Comparison of ENCODE assay signal across 1 cellular context in the genomic region with DNA sequence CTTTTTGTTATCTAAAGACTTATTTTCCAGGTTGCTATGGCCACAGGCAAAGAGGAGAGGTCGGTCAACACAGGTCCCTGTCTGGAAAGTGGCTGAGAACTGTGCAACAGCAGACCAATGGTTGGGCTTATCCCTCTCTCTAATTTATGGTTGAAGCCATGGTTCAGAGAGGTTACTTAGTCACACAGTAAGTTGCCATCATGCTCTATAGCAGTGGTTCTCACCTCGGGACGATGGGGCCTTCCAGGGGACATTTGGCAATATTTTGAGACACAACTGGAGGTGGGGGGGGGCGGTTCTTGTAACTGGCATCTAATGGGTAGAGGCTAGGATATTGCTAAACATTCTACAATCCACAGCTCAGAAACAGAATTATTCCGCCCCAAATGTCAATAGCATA.
TF ChIP-seq lines count a peak whose summit lies in the region.

No MANE protein-coding gene starts in this region.

TF ChIP-seq in IMR-90, 13 proteins besides CTCF, POLR2A, EP300 and RAD21 (continued from another document):
- TF ChIP-seq, protein P1, sequence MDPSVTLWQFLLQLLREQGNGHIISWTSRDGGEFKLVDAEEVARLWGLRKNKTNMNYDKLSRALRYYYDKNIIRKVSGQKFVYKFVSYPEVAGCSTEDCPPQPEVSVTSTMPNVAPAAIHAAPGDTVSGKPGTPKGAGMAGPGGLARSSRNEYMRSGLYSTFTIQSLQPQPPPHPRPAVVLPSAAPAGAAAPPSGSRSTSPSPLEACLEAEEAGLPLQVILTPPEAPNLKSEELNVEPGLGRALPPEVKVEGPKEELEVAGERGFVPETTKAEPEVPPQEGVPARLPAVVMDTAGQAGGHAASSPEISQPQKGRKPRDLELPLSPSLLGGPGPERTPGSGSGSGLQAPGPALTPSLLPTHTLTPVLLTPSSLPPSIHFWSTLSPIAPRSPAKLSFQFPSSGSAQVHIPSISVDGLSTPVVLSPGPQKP (IDR thresholded peaks at IDR 0.05; ENCODE audit: borderline replicate concordance, low read depth, low read length): no peak
- TF ChIP-seq, protein P2, sequence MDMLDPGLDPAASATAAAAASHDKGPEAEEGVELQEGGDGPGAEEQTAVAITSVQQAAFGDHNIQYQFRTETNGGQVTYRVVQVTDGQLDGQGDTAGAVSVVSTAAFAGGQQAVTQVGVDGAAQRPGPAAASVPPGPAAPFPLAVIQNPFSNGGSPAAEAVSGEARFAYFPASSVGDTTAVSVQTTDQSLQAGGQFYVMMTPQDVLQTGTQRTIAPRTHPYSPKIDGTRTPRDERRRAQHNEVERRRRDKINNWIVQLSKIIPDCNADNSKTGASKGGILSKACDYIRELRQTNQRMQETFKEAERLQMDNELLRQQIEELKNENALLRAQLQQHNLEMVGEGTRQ (IDR thresholded peaks at IDR 0.05; ENCODE audit: low read depth, low read length): no peak
- TF ChIP-seq NFE2L2 (IDR thresholded peaks at IDR 0.05; ENCODE audit: low read depth, low read length): no peak
- TF ChIP-seq MXI1 (IDR thresholded peaks at IDR 0.05; ENCODE audit: borderline replicate concordance, low read depth, low read length): no peak
- no peak for TF ChIP-seq FOS (IDR thresholded peaks at IDR 0.05; ENCODE audit: low read depth, low read length)
TF ChIP-seq in IMR-90: peak in this region for 0.
